Comparison of ENCODE assay signal across 11 cellular contexts in genomic region chr3:112518970-112519369, GRCh38. TPM values are rescaled to one million over a fixed set of nuclear protein-coding genes. Genes with fewer than 3 reads are reported as not detected.
A peak's percentile ranks its signal among the peaks of the same experiment; 100 is the strongest.
DNase-seq lines count a peak whose midpoint lies in the region; ATAC-seq, FAIRE-seq and TF ChIP-seq lines count a peak whose summit lies in the region.
"Not testable (repeated sequence)": the region's sequence is repeated elsewhere in the genome, so short reads cannot be mapped to it uniquely, and the experiment has no call there.
"Had no signal": no experiment of that assay in that cellular context is flagged by ENCODE, and none has a peak within 500 bp of the region (broad histone marks: within the 10 kb centered on the region; RNA-seq: fewer than 3 reads in every experiment).

No MANE protein-coding gene starts in this region.

- H3K27me3 ChIP-seq in BLaER1; GM23338 (ENCODE audit: insufficient read depth); H1 (replicated peaks in 1 of 4; ENCODE audit: control insufficient read depth in 3 of 4, extremely low read depth in 1 of 4, insufficient read depth in 3 of 4, low read length in 3 of 4); mesenchymal stem cell (ENCODE audit: control insufficient read depth in 1 of 2, insufficient read depth in 1 of 2, low read length in 2 of 2): not testable (repeated sequence)

- TF ChIP-seq RAD21 in H1 (IDR thresholded peaks at IDR 0.05 in 1 of 2, conservative IDR thresholded peaks at IDR 0.05 in 1 of 2; ENCODE audit: low read depth in 2 of 2, low read length in 2 of 2) = not testable (repeated sequence)

- not testable (repeated sequence) for H3K56ac ChIP-seq in H1 (replicated peaks; ENCODE audit: insufficient read length, low read depth, low read length)

- POLR2A ChIA-PET in H1 (lab: Charles Lee; ENCODE audit: partially characterized antibody) = not testable (repeated sequence)

- not testable (repeated sequence) for H3K79me2 ChIP-seq in GM23338 (replicated peaks; ENCODE audit: insufficient read depth); H1 (ENCODE audit: control insufficient read depth in 1 of 2, insufficient read depth in 2 of 2, low read length in 2 of 2)

- TF ChIP-seq POLR2A in H1 (IDR thresholded peaks at IDR 0.05; ENCODE audit: control extremely low read depth in 1 of 2, low read depth in 2 of 2, low read length in 2 of 2) = not testable (repeated sequence)

- H3K36me3 Mint-ChIP-seq in GM23338 (ENCODE audit: low read depth) = peaks cover 21% of the 10 kb centered on the region
- H3K36me3 Mint-ChIP-seq in activated CD4-positive, alpha-beta T cell treated with anti-CD3 and anti-CD28 coated beads, Interleukin-2, amount 10 ng/mL, durations not matched to agents 24 days and 14 days (ENCODE audit: low read depth) = peaks cover 10% of the 10 kb centered on the region
- H3K36me3 Mint-ChIP-seq in activated naive CD8-positive, alpha-beta T cell treated with anti-CD3 and anti-CD28 coated beads for 36 hours = not testable (repeated sequence)

- H2BK120ac ChIP-seq in H1 (replicated peaks; ENCODE audit: low read depth, low read length); mesenchymal stem cell (ENCODE audit: low read depth, low read length): not testable (repeated sequence)

- not testable (repeated sequence) for H3K4me1 ChIP-seq in BLaER1; GM23338 (ENCODE audit: insufficient read depth); H1 (replicated peaks in 1 of 4; ENCODE audit: control insufficient read depth in 3 of 4, insufficient read depth in 4 of 4, low read length in 3 of 4); mesenchymal stem cell (ENCODE audit: control insufficient read depth, insufficient read depth, low read depth, low read length)

- H3K9me3 ChIP-seq in BLaER1; H1 (ENCODE audit: insufficient read depth in 2 of 2, low read depth in 1 of 2, low read length in 1 of 2); mesenchymal stem cell (ENCODE audit: control insufficient read depth, low read length): not testable (repeated sequence)

- not testable (repeated sequence) for H2AFZ ChIP-seq in GM23338; H1 (ENCODE audit: low read length); mesenchymal stem cell (ENCODE audit: low read depth, low read length)

- not testable (repeated sequence) for H3K4me3 ChIP-seq in BLaER1; GM23338; H1 (ENCODE audit: extremely low read depth in 1 of 4, insufficient read depth in 2 of 4, low read depth in 3 of 4, low read length in 4 of 4); mesenchymal stem cell (ENCODE audit: insufficient read depth in 1 of 2, low read depth in 1 of 2, low read length in 2 of 2)

- not testable (repeated sequence) for H3K27ac Mint-ChIP-seq in GM23338
- peak overlapping the region; percentile 64 for H3K27ac Mint-ChIP-seq in activated CD4-positive, alpha-beta T cell treated with anti-CD3 and anti-CD28 coated beads, Interleukin-2, amount 10 ng/mL, durations not matched to agents 24 days and 14 days
- H3K27ac Mint-ChIP-seq in activated naive CD8-positive, alpha-beta T cell treated with anti-CD3 and anti-CD28 coated beads for 36 hours = peak overlapping the region; percentile 79

- H3K36me3 ChIP-seq in BLaER1; GM23338 (ENCODE audit: insufficient read depth); H1 (ENCODE audit: control insufficient read depth in 2 of 4, insufficient read depth in 4 of 4, low read length in 3 of 4); mesenchymal stem cell (ENCODE audit: control insufficient read depth in 1 of 2, insufficient read depth in 2 of 2, low read depth in 1 of 2, low read length in 2 of 2): not testable (repeated sequence)

- not testable (repeated sequence) for H3K9me2 ChIP-seq in GM23338 (ENCODE audit: insufficient read depth)

- H3K23me2 ChIP-seq in H1 (ENCODE audit: low read depth, low read length) = not testable (repeated sequence)

- H2AK5ac ChIP-seq in H1 (ENCODE audit: low read depth, low read length); mesenchymal stem cell (ENCODE audit: low read length, severe bottlenecking): not testable (repeated sequence)

- H4K5ac ChIP-seq in H1 (ENCODE audit: insufficient read length, low read depth, low read length) = peak overlapping the region; percentile 49

- not testable (repeated sequence) for H2BK15ac ChIP-seq in H1 (ENCODE audit: low read length); mesenchymal stem cell (ENCODE audit: low read depth, poor library complexity, severe bottlenecking)

- not testable (repeated sequence) for H3K18ac ChIP-seq in H1 (ENCODE audit: extremely low read depth, low read length); mesenchymal stem cell (ENCODE audit: low read depth in 1 of 2, low read length in 2 of 2)

- H4K91ac ChIP-seq in H1 (replicated peaks; ENCODE audit: insufficient read length, low read length); mesenchymal stem cell (ENCODE audit: low read length): not testable (repeated sequence)

- peaks cover 11% of the 10 kb centered on the region; the same call in 2 of the 3 replicates for H3K9me3 Mint-ChIP-seq in GM23338
- not testable (repeated sequence) for H3K9me3 Mint-ChIP-seq in activated CD4-positive, alpha-beta T cell treated with anti-CD3 and anti-CD28 coated beads, Interleukin-2, amount 10 ng/mL, durations not matched to agents 24 days and 14 days; activated naive CD8-positive, alpha-beta T cell treated with anti-CD3 and anti-CD28 coated beads for 36 hours

- H2BK20ac ChIP-seq in H1 (ENCODE audit: low read length) = not testable (repeated sequence)

- not testable (repeated sequence) for H3K14ac ChIP-seq in H1 (ENCODE audit: insufficient read length); mesenchymal stem cell (ENCODE audit: low read length in 2 of 2)

- not testable (repeated sequence) for H3K4me1 Mint-ChIP-seq in GM23338
- peaks cover 22% of the 10 kb centered on the region for H3K4me1 Mint-ChIP-seq in activated CD4-positive, alpha-beta T cell treated with anti-CD3 and anti-CD28 coated beads, Interleukin-2, amount 10 ng/mL, durations not matched to agents 24 days and 14 days
- H3K4me1 Mint-ChIP-seq in activated naive CD8-positive, alpha-beta T cell treated with anti-CD3 and anti-CD28 coated beads for 36 hours = peaks cover 24% of the 10 kb centered on the region

- intact Hi-C loops in activated CD4-positive, alpha-beta T cell treated with anti-CD3 and anti-CD28 coated beads, Interleukin-2, amount 10 ng/mL, durations not matched to agents 24 days and 14 days (cut with micrococcal nuclease) = loop anchor here (1.0 to 5.0 kb wide), 7 partner anchors 20 to 382 kb away; partner anchors contain the start of gene BTLA

- not testable (repeated sequence) for TF ChIP-seq EP300 in H1 (IDR thresholded peaks at IDR 0.05; ENCODE audit: borderline replicate concordance in 1 of 2, low read depth in 2 of 2, low read length in 2 of 2)

- H3K79me1 ChIP-seq in H1 (ENCODE audit: low read depth, low read length); mesenchymal stem cell (replicated peaks; ENCODE audit: low read length, poor library complexity, severe bottlenecking): not testable (repeated sequence)

- not testable (repeated sequence) for DNase-seq in GM23338 (ENCODE audit: low spot score); activated CD4-positive, alpha-beta T cell treated with anti-CD3 and anti-CD28 coated beads, Interleukin-2, amount 10 ng/mL, durations not matched to agents 24 days and 14 days; activated naive CD8-positive, alpha-beta T cell treated with anti-CD3 and anti-CD28 coated beads for 36 hours; H1 (ENCODE audit: low read depth in 1 of 2, low spot score in 2 of 2); mesenchymal stem cell; stimulated activated naive CD8-positive, alpha-beta T cell treated with anti-CD3 and anti-CD28 coated beads, Interleukin-15, Interleukin-2, amounts not matched to agents 100 U/mL and 50 U/mL, for 24 hours
- DNase-seq in NOMO-1 treated with DMSO at 0.1 percent for 48 hours (lab: John Stamatoyannopoulos, UW; ENCODE audit: unreplicated experiment) = peak; percentile 5

- not testable (repeated sequence) for H3K9ac ChIP-seq in BLaER1; H1 (replicated peaks in 1 of 4; ENCODE audit: extremely low read depth in 1 of 4, low read depth in 3 of 4, low read length in 3 of 4)
- H3K9ac ChIP-seq in mesenchymal stem cell (ENCODE audit: low read length) = peak overlapping the region; percentile 30

- not testable (repeated sequence) for H3K4ac ChIP-seq in H1 (replicated peaks; ENCODE audit: insufficient read length, low read depth, low read length); mesenchymal stem cell (ENCODE audit: low read depth in 1 of 2, low read length in 2 of 2)

- CTCF ChIA-PET in H1 (lab: Charles Lee; ENCODE audit: partially characterized antibody) = interaction anchor here (0.8 to 4.7 kb wide), 10 partner anchors 24 to 409 kb away, joined by 3 to 33 read pairs (median 4); partner anchors contain the start of gene SLC9C1

- not testable (repeated sequence) for H4K20me1 ChIP-seq in BLaER1; GM23338 (replicated peaks; ENCODE audit: insufficient read depth); H1 (replicated peaks in 1 of 2; ENCODE audit: control insufficient read depth in 1 of 2, insufficient read depth in 2 of 2, low read length in 2 of 2)

- ATAC-seq in GM23338 = peak; percentile 21; the same call in 2 of the 3 replicates
- ATAC-seq in stimulated activated naive CD8-positive, alpha-beta T cell treated with anti-CD3 and anti-CD28 coated beads, Interleukin-15, Interleukin-2, amounts not matched to agents 100 U/mL and 50 U/mL, for 24 hours = peak; percentile 45

- H3K4me3 Mint-ChIP-seq in GM23338; activated CD4-positive, alpha-beta T cell treated with anti-CD3 and anti-CD28 coated beads, Interleukin-2, amount 10 ng/mL, durations not matched to agents 24 days and 14 days; activated naive CD8-positive, alpha-beta T cell treated with anti-CD3 and anti-CD28 coated beads for 36 hours: not testable (repeated sequence)

- H2BK5ac ChIP-seq in H1 (ENCODE audit: low read depth, low read length) = not testable (repeated sequence)
- H2BK5ac ChIP-seq in mesenchymal stem cell (ENCODE audit: low read depth, low read length, poor library complexity, severe bottlenecking) = peak overlapping the region; percentile 8

- not testable (repeated sequence) for H3F3A ChIP-seq in GM23338 (replicated peaks; ENCODE audit: low read depth)

- not testable (repeated sequence) for H2BK12ac ChIP-seq in H1 (ENCODE audit: low read depth, low read length); mesenchymal stem cell (ENCODE audit: low read length in 2 of 2)

- peak overlapping the region; percentile 22; the same call in 1 of the 2 replicates for H3K27ac ChIP-seq in BLaER1
- not testable (repeated sequence) for H3K27ac ChIP-seq in GM23338 (ENCODE audit: low read depth); H1 (ENCODE audit: low read depth, low read length); mesenchymal stem cell (ENCODE audit: low read length, poor library complexity, severe bottlenecking)

- TF ChIP-seq CTCF in GM23338 (conservative IDR thresholded peaks at IDR 0.05; ENCODE audit: low read depth in 2 of 2); H1 (IDR thresholded peaks at IDR 0.05; ENCODE audit: control extremely low read depth in 1 of 3, insufficient read depth in 1 of 3, low read depth in 1 of 3, low read length in 3 of 3): not testable (repeated sequence)

- not testable (repeated sequence) for FAIRE-seq in H1 (lab: Jason Lieb, UNC)

- WGBS in H1 (ENCODE audit: extremely low coverage in 1 of 2, insufficient coverage in 1 of 2, insufficient read length in 1 of 2, insufficient replicate concordance in 2 of 2, low coverage in 1 of 2, low lambda C conversion rate in 2 of 2, missing lambda C conversion rate in 1 of 2), 2 experiments = 86% methylated on average over 3 of the region's 3 CpGs; no CpG with 5 or more reads in 1 of the 2 experiments
- WGBS in mesenchymal stem cell = 0% methylated on average over 1 of the region's 3 CpGs

- H3K27me3 Mint-ChIP-seq in GM23338 (ENCODE audit: insufficient read depth, low read depth, poor library complexity); activated CD4-positive, alpha-beta T cell treated with anti-CD3 and anti-CD28 coated beads, Interleukin-2, amount 10 ng/mL, durations not matched to agents 24 days and 14 days; activated naive CD8-positive, alpha-beta T cell treated with anti-CD3 and anti-CD28 coated beads for 36 hours: not testable (repeated sequence)

- H4K8ac ChIP-seq in H1 (ENCODE audit: extremely low read depth, insufficient read depth, low read length); mesenchymal stem cell (ENCODE audit: low read length): not testable (repeated sequence)

- not testable (repeated sequence) for H3K4me2 ChIP-seq in BLaER1; GM23338; H1 (ENCODE audit: insufficient read depth in 1 of 2, low read depth in 2 of 2, low read length in 2 of 2); mesenchymal stem cell (ENCODE audit: low read length, poor library complexity, severe bottlenecking)

- H3K23ac ChIP-seq in H1 (ENCODE audit: insufficient read length); mesenchymal stem cell (ENCODE audit: low read length in 2 of 2): not testable (repeated sequence)

RNA-seq across cellular contexts. Expression of gene BTLA, which starts 19.7 kb away (rescaled TPM):
- total RNA-seq in GM23338 (2014; rRNA removed; shearing (Covaris generic)) = not detected in 2 replicates
- polyA plus RNA-seq in GM23338 (2016; fragmentation: Nextera tagmentation; extraction: Ambion mirVana) (0.44 TPM in 1 of 2 replicates, not detected in the other), H1 (2011; rRNA removed) (not detected in 2 replicates)
- 33.7 and 36.0 TPM in 2 replicates for total RNA-seq in activated CD4-positive, alpha-beta T cell treated with anti-CD3 and anti-CD28 coated beads, Interleukin-2, amount 10 ng/mL, durations not matched to agents 24 days and 14 days
- 10 to 100 TPM; 34.1 to 41.2 TPM for total RNA-seq in activated naive CD8-positive, alpha-beta T cell treated with anti-CD3 and anti-CD28 coated beads for 36 hours
- total RNA-seq in H1 (2021; fragmentation: NEBNext Ultra II Directional; extraction: Animal tissue kit (Norgen Biotek cat#: 25700)) = not detected in 2 replicates
- not detected for polyA plus RNA-seq in H1 (2011; cell fraction: cytosol; rRNA removed)
- not detected for polyA plus RNA-seq in H1 (2011; cell fraction: nucleus; rRNA removed)
- polyA plus RNA-seq in H1 (2012, experiment 1 of 2) = not detected in 4 replicates
- polyA plus RNA-seq in H1 (2012, experiment 2 of 2) = not detected
- not detected for polyA plus RNA-seq in H1 (2013, experiment 1 of 2)
- not detected for polyA plus RNA-seq in H1 (2013, experiment 2 of 2)
- polyA minus RNA-seq in H1 (2011; rRNA and poly(A)+ RNA removed) = not detected in 2 replicates
- not detected for polyA minus RNA-seq in H1 (2011; cell fraction: cytosol; rRNA and poly(A)+ RNA removed)
- not detected for polyA minus RNA-seq in H1 (2011; cell fraction: nucleus; rRNA and poly(A)+ RNA removed)
- polyA plus RNA-seq in mesenchymal stem cell (2013, experiment 1 of 2) = not detected
- not detected for polyA plus RNA-seq in mesenchymal stem cell (2013, experiment 2 of 2)
- total RNA-seq: IMR-90, left ventricle myocardium superior had no signal
- polyA plus RNA-seq: CD14-positive monocyte, IMR-90 had no signal

RNA-seq across cellular contexts. Expression of gene ATG3, which starts 42.8 kb away (rescaled TPM):
- total RNA-seq in GM23338 (2014; rRNA removed; shearing (Covaris generic)) = 64.1 and 68.1 TPM in 2 replicates
- polyA plus RNA-seq in GM23338 (2016; fragmentation: Nextera tagmentation; extraction: Ambion mirVana) (75.9 and 93.9 TPM in 2 replicates), H1 (2011; rRNA removed) (27.3 and 27.6 TPM in 2 replicates)
- 66.9 and 69.1 TPM in 2 replicates for total RNA-seq in activated CD4-positive, alpha-beta T cell treated with anti-CD3 and anti-CD28 coated beads, Interleukin-2, amount 10 ng/mL, durations not matched to agents 24 days and 14 days
- 10 to 100 TPM; 76.8 to 76.9 TPM for total RNA-seq in activated naive CD8-positive, alpha-beta T cell treated with anti-CD3 and anti-CD28 coated beads for 36 hours
- total RNA-seq in H1 (2021; fragmentation: NEBNext Ultra II Directional; extraction: Animal tissue kit (Norgen Biotek cat#: 25700)) = 54.9 and 55.3 TPM in 2 replicates
- polyA plus RNA-seq in H1 (2011; cell fraction: cytosol; rRNA removed) = 41.3 TPM
- 20.5 TPM for polyA plus RNA-seq in H1 (2011; cell fraction: nucleus; rRNA removed)
- polyA plus RNA-seq in H1 (2012, experiment 1 of 2) = 37.1 to 44.2 TPM (median 41.7 TPM) in 4 replicates
- polyA plus RNA-seq in H1 (2012, experiment 2 of 2) = 11.4 TPM
- polyA plus RNA-seq in H1 (2013, experiment 1 of 2) = 36.7 TPM
- polyA plus RNA-seq in H1 (2013, experiment 2 of 2) = 35.4 TPM
- polyA minus RNA-seq in H1 (2011; rRNA and poly(A)+ RNA removed) = 15.0 and 15.8 TPM in 2 replicates
- 33.8 TPM for polyA minus RNA-seq in H1 (2011; cell fraction: cytosol; rRNA and poly(A)+ RNA removed)
- polyA minus RNA-seq in H1 (2011; cell fraction: nucleus; rRNA and poly(A)+ RNA removed) = 25.9 TPM
- polyA plus RNA-seq in mesenchymal stem cell (2013, experiment 1 of 2) = 51.1 TPM
- 54.1 TPM for polyA plus RNA-seq in mesenchymal stem cell (2013, experiment 2 of 2)

RNA-seq across cellular contexts. Expression of gene SLC35A5, which starts 42.9 kb away (rescaled TPM):
- 40.4 and 56.4 TPM in 2 replicates for total RNA-seq in GM23338 (2014; rRNA removed; shearing (Covaris generic))
- polyA plus RNA-seq in GM23338 (2016; fragmentation: Nextera tagmentation; extraction: Ambion mirVana) (15.5 and 19.9 TPM in 2 replicates), H1 (2011; rRNA removed) (21.8 and 38.6 TPM in 2 replicates)
- total RNA-seq in activated CD4-positive, alpha-beta T cell treated with anti-CD3 and anti-CD28 coated beads, Interleukin-2, amount 10 ng/mL, durations not matched to agents 24 days and 14 days = 15.5 and 16.3 TPM in 2 replicates
- 10 to 100 TPM; 15.2 to 17.4 TPM for total RNA-seq in activated naive CD8-positive, alpha-beta T cell treated with anti-CD3 and anti-CD28 coated beads for 36 hours
- 30.5 and 36.5 TPM in 2 replicates for total RNA-seq in H1 (2021; fragmentation: NEBNext Ultra II Directional; extraction: Animal tissue kit (Norgen Biotek cat#: 25700))
- 29.0 TPM for polyA plus RNA-seq in H1 (2011; cell fraction: cytosol; rRNA removed)
- 8.3 TPM for polyA plus RNA-seq in H1 (2011; cell fraction: nucleus; rRNA removed)
- polyA plus RNA-seq in H1 (2012, experiment 1 of 2) = 14.5 to 25.2 TPM (median 18.4 TPM) in 4 replicates
- 1.5 TPM for polyA plus RNA-seq in H1 (2012, experiment 2 of 2)
- 28.7 TPM for polyA plus RNA-seq in H1 (2013, experiment 1 of 2)
- polyA plus RNA-seq in H1 (2013, experiment 2 of 2) = 34.7 TPM
- polyA minus RNA-seq in H1 (2011; rRNA and poly(A)+ RNA removed) = 53.1 and 54.8 TPM in 2 replicates
- 24.4 TPM for polyA minus RNA-seq in H1 (2011; cell fraction: cytosol; rRNA and poly(A)+ RNA removed)
- polyA minus RNA-seq in H1 (2011; cell fraction: nucleus; rRNA and poly(A)+ RNA removed) = 26.4 TPM
- 22.8 TPM for polyA plus RNA-seq in mesenchymal stem cell (2013, experiment 1 of 2)
- 25.0 TPM for polyA plus RNA-seq in mesenchymal stem cell (2013, experiment 2 of 2)

Comparison
In these comparisons a context has a peak if more than half of its experiments do, and no peak if none do; other contexts are left out.
1. RNA of gene BTLA, which starts 19.7 kb away (total RNA-seq): 34.1 to 41.2 TPM in activated naive CD8-positive, alpha-beta T cell treated with anti-CD3 and anti-CD28 coated beads for 36 hours and 33.7 to 36.0 TPM in activated CD4-positive, alpha-beta T cell treated with anti-CD3 and anti-CD28 coated beads, Interleukin-2, amount 10 ng/mL, durations not matched to agents 24 days and 14 days; not detected in GM23338 and not detected in H1; every median in the first group is over 10 times any median in the second.